1 cellular context compared by ENCODE assay signal in the genomic region with DNA sequence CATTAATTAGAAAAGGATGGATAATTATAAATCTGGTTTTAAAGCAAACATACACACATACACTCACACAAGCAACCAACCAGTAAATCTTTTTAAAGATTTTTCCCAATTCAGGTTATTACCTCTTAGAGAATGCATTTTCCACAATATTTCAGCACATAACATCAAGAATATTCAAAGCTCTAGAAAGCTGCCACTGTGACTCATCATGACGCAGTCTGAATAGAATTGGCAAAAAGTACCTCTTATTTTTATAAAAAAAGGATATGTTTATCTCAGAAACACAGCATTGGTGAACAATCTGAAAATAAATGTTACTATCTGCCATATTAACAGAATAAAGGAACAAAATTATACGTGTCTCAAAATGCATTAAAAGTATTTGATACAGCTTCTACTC.
TF ChIP-seq lines count a peak whose summit lies in the region.

No MANE protein-coding gene starts in this region.

TF ChIP-seq in SK-N-SH, 30 proteins besides CTCF, POLR2A, EP300 and RAD21 (continued from another document):
- TF ChIP-seq TAF1 (IDR thresholded peaks at IDR 0.05; ENCODE audit: borderline replicate concordance, low read depth, low read length) (no peak), SIN3A (IDR thresholded peaks at IDR 0.05; ENCODE audit: borderline replicate concordance, low read depth, low read length) (no peak), YY1 (IDR thresholded peaks at IDR 0.05; ENCODE audit: low read depth) (no peak), NFIC (IDR thresholded peaks at IDR 0.05; ENCODE audit: borderline replicate concordance) (peak; percentile 14; the same call in 1 of the 2 replicates), RCOR1 (IDR thresholded peaks at IDR 0.05; ENCODE audit: low read length) (no peak), NRF1 (IDR thresholded peaks at IDR 0.05; ENCODE audit: low read depth, low read length) (no peak)
- TF ChIP-seq, protein P1, sequence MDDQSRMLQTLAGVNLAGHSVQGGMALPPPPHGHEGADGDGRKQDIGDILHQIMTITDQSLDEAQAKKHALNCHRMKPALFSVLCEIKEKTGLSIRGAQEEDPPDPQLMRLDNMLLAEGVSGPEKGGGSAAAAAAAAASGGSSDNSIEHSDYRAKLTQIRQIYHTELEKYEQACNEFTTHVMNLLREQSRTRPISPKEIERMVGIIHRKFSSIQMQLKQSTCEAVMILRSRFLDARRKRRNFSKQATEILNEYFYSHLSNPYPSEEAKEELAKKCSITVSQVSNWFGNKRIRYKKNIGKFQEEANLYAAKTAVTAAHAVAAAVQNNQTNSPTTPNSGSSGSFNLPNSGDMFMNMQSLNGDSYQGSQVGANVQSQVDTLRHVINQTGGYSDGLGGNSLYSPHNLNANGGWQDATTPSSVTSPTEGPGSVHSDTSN (IDR thresholded peaks at IDR 0.05) = no peak
- TF ChIP-seq, protein P2, sequence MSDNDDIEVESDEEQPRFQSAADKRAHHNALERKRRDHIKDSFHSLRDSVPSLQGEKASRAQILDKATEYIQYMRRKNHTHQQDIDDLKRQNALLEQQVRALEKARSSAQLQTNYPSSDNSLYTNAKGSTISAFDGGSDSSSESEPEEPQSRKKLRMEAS (IDR thresholded peaks at IDR 0.05; ENCODE audit: low read depth) = no peak
- TF ChIP-seq, protein P3, sequence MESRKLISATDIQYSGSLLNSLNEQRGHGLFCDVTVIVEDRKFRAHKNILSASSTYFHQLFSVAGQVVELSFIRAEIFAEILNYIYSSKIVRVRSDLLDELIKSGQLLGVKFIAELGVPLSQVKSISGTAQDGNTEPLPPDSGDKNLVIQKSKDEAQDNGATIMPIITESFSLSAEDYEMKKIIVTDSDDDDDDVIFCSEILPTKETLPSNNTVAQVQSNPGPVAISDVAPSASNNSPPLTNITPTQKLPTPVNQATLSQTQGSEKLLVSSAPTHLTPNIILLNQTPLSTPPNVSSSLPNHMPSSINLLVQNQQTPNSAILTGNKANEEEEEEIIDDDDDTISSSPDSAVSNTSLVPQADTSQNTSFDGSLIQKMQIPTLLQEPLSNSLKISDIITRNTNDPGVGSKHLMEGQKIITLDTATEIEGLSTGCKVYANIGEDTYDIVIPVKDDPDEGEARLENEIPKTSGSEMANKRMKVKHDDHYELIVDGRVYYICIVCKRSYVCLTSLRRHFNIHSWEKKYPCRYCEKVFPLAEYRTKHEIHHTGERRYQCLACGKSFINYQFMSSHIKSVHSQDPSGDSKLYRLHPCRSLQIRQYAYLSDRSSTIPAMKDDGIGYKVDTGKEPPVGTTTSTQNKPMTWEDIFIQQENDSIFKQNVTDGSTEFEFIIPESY (IDR thresholded peaks at IDR 0.05; ENCODE audit: borderline replicate concordance, low read depth) = no peak
